In the genomic region with DNA sequence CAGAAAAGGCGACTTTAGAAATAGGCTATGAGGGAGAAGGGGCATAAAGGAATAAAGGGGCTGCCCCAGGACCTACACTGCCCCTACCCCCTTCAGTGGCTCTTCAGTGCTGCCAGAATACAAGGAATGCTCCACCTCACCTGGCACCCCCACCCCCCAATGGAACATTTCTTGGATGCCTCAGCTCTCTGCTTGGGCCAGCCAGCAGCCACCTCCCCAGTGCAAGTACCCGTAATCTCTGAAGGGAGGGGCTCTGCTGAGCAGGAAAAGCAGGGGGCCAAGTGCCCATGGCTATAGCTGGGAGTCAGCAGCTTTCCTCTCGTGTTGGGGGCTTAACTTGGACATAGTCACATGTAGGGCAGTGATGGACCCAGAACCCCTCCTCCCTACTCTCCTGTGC, we compare ENCODE assay signal across 16 cellular contexts. TPM values are rescaled to one million over a fixed set of nuclear protein-coding genes. Genes with fewer than 3 reads are reported as not detected.
DNase-seq lines count a peak whose midpoint lies in the region; ATAC-seq and TF ChIP-seq lines count a peak whose summit lies in the region.
"Had no signal": no experiment of that assay in that cellular context is flagged by ENCODE, and none has a peak within 500 bp of the region (broad histone marks: within the 10 kb centered on the region; RNA-seq: fewer than 3 reads in every experiment).

No MANE protein-coding gene starts in this region.

- POLR2A ChIA-PET in naive thymus-derived CD8-positive, alpha-beta T cell (lab: Charles Lee) = interaction anchor here (1.3 kb wide), 1 partner anchor 32 kb away, joined by 3 read pairs; no protein-coding TSS in a partner anchor
- POLR2A ChIA-PET in naive thymus-derived CD4-positive, alpha-beta T cell (lab: Charles Lee) = no interaction called here
- POLR2A ChIA-PET in CD4-positive, alpha-beta T cell (lab: Charles Lee) = interaction anchor here (1.2 kb wide), 1 partner anchor 40 kb away, joined by 3 read pairs; no protein-coding TSS in a partner anchor

- H3K4me3 ChIP-seq in cardiac muscle cell (no peak overlapping the region), right atrium auricular region (no peak overlapping the region), adipocyte (ENCODE audit: low read length) (no peak overlapping the region), upper lobe of right lung (no peak overlapping the region)
- H3K4me3 ChIP-seq in naive thymus-derived CD4-positive, alpha-beta T cell (ENCODE audit: low read length) = no peak overlapping the region
- H3K4me3 ChIP-seq: SK-N-MC, suprapubic skin had no signal

- no peaks in the 10 kb centered on the region for H3K9me3 Mint-ChIP-seq in naive thymus-derived CD8-positive, alpha-beta T cell
- H3K9me3 Mint-ChIP-seq in naive thymus-derived CD4-positive, alpha-beta T cell = peaks cover 0 to 2% (median 0%) of the 10 kb centered on the region in 11 donors
- H3K9me3 Mint-ChIP-seq in CD4-positive, alpha-beta T cell = no peaks in the 10 kb centered on the region

- H3K9ac ChIP-seq in adipocyte (ENCODE audit: low read length) = peak overlapping the region; percentile 26

- no peak for ATAC-seq in naive thymus-derived CD8-positive, alpha-beta T cell
- ATAC-seq in upper lobe of right lung (peak; percentile 36), HG03108 (IDR thresholded peaks at IDR 0.05; ENCODE audit: unreplicated experiment) (no peak)
- ATAC-seq in naive thymus-derived CD4-positive, alpha-beta T cell = no peak
- no peak for ATAC-seq in CD4-positive, alpha-beta T cell (ENCODE audit: poor library complexity)

- H3K9me3 ChIP-seq in cardiac muscle cell (ENCODE audit: low read depth) = no peaks in the 10 kb centered on the region
- H3K9me3 ChIP-seq in right atrium auricular region = no peaks in the 10 kb centered on the region
- no peaks in the 10 kb centered on the region for H3K9me3 ChIP-seq in adipocyte (ENCODE audit: control insufficient read depth, low read length)
- H3K9me3 ChIP-seq in upper lobe of right lung = no peaks in the 10 kb centered on the region
- H3K9me3 ChIP-seq in naive thymus-derived CD4-positive, alpha-beta T cell (ENCODE audit: control insufficient read depth in 2 of 3, low read length in 3 of 3) = no peaks in the 10 kb centered on the region
- H3K9me3 ChIP-seq in CD4-positive, alpha-beta T cell (ENCODE audit: control insufficient read depth, low read length) = no peaks in the 10 kb centered on the region
- H3K9me3 ChIP-seq: suprapubic skin had no signal

- peaks cover 25% of the 10 kb centered on the region for H3K4me1 ChIP-seq in cardiac muscle cell (ENCODE audit: low read depth)
- peaks cover 0 to 12% of the 10 kb centered on the region in 2 donors for H3K4me1 ChIP-seq in right atrium auricular region
- peaks cover 22% of the 10 kb centered on the region for H3K4me1 ChIP-seq in adipocyte (ENCODE audit: control insufficient read depth, insufficient read depth, low read length)
- H3K4me1 ChIP-seq in upper lobe of right lung = peaks cover 21% of the 10 kb centered on the region
- no peaks in the 10 kb centered on the region for H3K4me1 ChIP-seq in naive thymus-derived CD4-positive, alpha-beta T cell (ENCODE audit: control insufficient read depth in 2 of 2, insufficient read depth in 2 of 2, low read length in 2 of 2)

- H3K36me3 Mint-ChIP-seq in naive thymus-derived CD8-positive, alpha-beta T cell = peaks cover 0 to 55% (median 18%) of the 10 kb centered on the region in 3 donors
- peaks cover 4 to 40% (median 13%) of the 10 kb centered on the region in 5 donors for H3K36me3 Mint-ChIP-seq in naive thymus-derived CD4-positive, alpha-beta T cell
- peaks cover 63% of the 10 kb centered on the region for H3K36me3 Mint-ChIP-seq in CD4-positive, alpha-beta T cell (ENCODE audit: low read depth)

- CTCF ChIA-PET in naive thymus-derived CD4-positive, alpha-beta T cell (lab: Charles Lee) = interaction anchor here (1.8 to 5.9 kb wide), 2 partner anchors 40 to 85 kb away, joined by 4 to 46 read pairs; no protein-coding TSS in a partner anchor
- CTCF ChIA-PET in CD4-positive, alpha-beta T cell (lab: Charles Lee) = no interaction called here

- H3K27ac ChIP-seq in cardiac muscle cell = peak overlapping the region; percentile 80
- no peak overlapping the region for H3K27ac ChIP-seq in right atrium auricular region
- H3K27ac ChIP-seq in upper lobe of right lung = peak overlapping the region; percentile 55
- no peak overlapping the region for H3K27ac ChIP-seq in naive thymus-derived CD4-positive, alpha-beta T cell (ENCODE audit: low read depth, low read length)
- H3K27ac ChIP-seq in CD4-positive, alpha-beta T cell (ENCODE audit: low read depth, low read length) = no peak overlapping the region
- H3K27ac ChIP-seq: SK-N-MC, suprapubic skin had no signal

- intact Hi-C loops in upper lobe of right lung (cut with DNase I) = no loop called here
- intact Hi-C loops in naive thymus-derived CD4-positive, alpha-beta T cell (cut with micrococcal nuclease) = no loop called here
- intact Hi-C loops in CD4-positive, alpha-beta T cell (cut with DNase I, micrococcal nuclease) = loop anchor here in 1 of 2 experiments (10.0 kb wide), 1 partner anchor 482 kb away; the partner anchor contains the start of genes RPL41 and ZC3H10

- H3K27ac Mint-ChIP-seq in naive thymus-derived CD8-positive, alpha-beta T cell = peak overlapping the region in 8 of 10 donors; percentile 10 to 84 (median 44)
- H3K27ac Mint-ChIP-seq in naive thymus-derived CD4-positive, alpha-beta T cell = peak overlapping the region in 4 of 9 donors; percentile 34 to 63 (median 54)
- H3K27ac Mint-ChIP-seq in CD4-positive, alpha-beta T cell = no peak overlapping the region
- H3K27ac Mint-ChIP-seq: activated naive CD8-positive, alpha-beta T cell had no signal

- H3K4me3 Mint-ChIP-seq in naive thymus-derived CD8-positive, alpha-beta T cell = peak overlapping the region in 1 of 10 donors; percentile 49
- H3K4me3 Mint-ChIP-seq in naive thymus-derived CD4-positive, alpha-beta T cell = no peak overlapping the region
- no peak overlapping the region for H3K4me3 Mint-ChIP-seq in CD4-positive, alpha-beta T cell
- H3K4me3 Mint-ChIP-seq: activated naive CD8-positive, alpha-beta T cell had no signal

- H3K27me3 Mint-ChIP-seq in naive thymus-derived CD8-positive, alpha-beta T cell = no peaks in the 10 kb centered on the region
- H3K27me3 Mint-ChIP-seq in naive thymus-derived CD4-positive, alpha-beta T cell = no peaks in the 10 kb centered on the region
- H3K27me3 Mint-ChIP-seq in CD4-positive, alpha-beta T cell = no peaks in the 10 kb centered on the region
- H3K27me3 Mint-ChIP-seq: activated naive CD8-positive, alpha-beta T cell had no signal

- TF ChIP-seq CTCF in cardiac muscle cell (IDR thresholded peaks at IDR 0.05; ENCODE audit: low read depth, low read length) = no peak
- no peak for TF ChIP-seq CTCF in right atrium auricular region (IDR thresholded peaks at IDR 0.05)
- TF ChIP-seq CTCF in upper lobe of right lung (IDR thresholded peaks at IDR 0.05) = no peak
- no peak for TF ChIP-seq CTCF in CD4-positive, alpha-beta T cell (IDR thresholded peaks at IDR 0.05)

- H3K27me3 ChIP-seq in cardiac muscle cell (no peaks in the 10 kb centered on the region), right atrium auricular region (no peaks in the 10 kb centered on the region), adipocyte (replicated peaks; ENCODE audit: control insufficient read depth, insufficient read depth, low read length) (no peaks in the 10 kb centered on the region), upper lobe of right lung (no peaks in the 10 kb centered on the region)
- no peaks in the 10 kb centered on the region for H3K27me3 ChIP-seq in naive thymus-derived CD4-positive, alpha-beta T cell (ENCODE audit: control insufficient read depth in 2 of 2, insufficient read depth in 2 of 2, low read length in 2 of 2)
- H3K27me3 ChIP-seq in CD4-positive, alpha-beta T cell (ENCODE audit: control insufficient read depth, insufficient read depth, low read length) = no peaks in the 10 kb centered on the region
- H3K27me3 ChIP-seq: suprapubic skin had no signal

- DNase-seq in cardiac muscle cell (ENCODE audit: low read depth in 1 of 2, low spot score in 1 of 2) = no peak
- no peak for DNase-seq in right atrium auricular region (ENCODE audit: low spot score)
- no peak for DNase-seq in adipocyte (ENCODE audit: low read depth)
- DNase-seq in naive thymus-derived CD8-positive, alpha-beta T cell = no peak
- DNase-seq in upper lobe of right lung = no peak
- DNase-seq in naive thymus-derived CD4-positive, alpha-beta T cell = no peak
- DNase-seq in CD4-positive, alpha-beta T cell = no peak
- DNase-seq: cerebellar nuclear complex; COR-L47; NCI-H1436 treated with DMSO at 0.1 percent for 48 hours; NCI-H446; stimulated activated CD4-positive, alpha-beta T cell treated with anti-CD3 and anti-CD28 coated beads, Interleukin-15, amount 100 ng/mL, for 24 hours had no signal

- peaks cover 3 to 26% (median 4%) of the 10 kb centered on the region in 4 donors for H3K4me1 Mint-ChIP-seq in naive thymus-derived CD8-positive, alpha-beta T cell
- peaks cover 0 to 9% (median 0%) of the 10 kb centered on the region in 7 donors for H3K4me1 Mint-ChIP-seq in naive thymus-derived CD4-positive, alpha-beta T cell
- peaks cover 8% of the 10 kb centered on the region for H3K4me1 Mint-ChIP-seq in CD4-positive, alpha-beta T cell (ENCODE audit: low read depth)

- H3K36me3 ChIP-seq in cardiac muscle cell (peaks cover 43% of the 10 kb centered on the region), right atrium auricular region (peaks cover 44% of the 10 kb centered on the region), adipocyte (ENCODE audit: control insufficient read depth, insufficient read depth, low read length, severe bottlenecking) (peaks cover 68% of the 10 kb centered on the region), upper lobe of right lung (peaks cover 68% of the 10 kb centered on the region)
- peaks cover 24 to 54% (median 27%) of the 10 kb centered on the region in 3 experiments for H3K36me3 ChIP-seq in naive thymus-derived CD4-positive, alpha-beta T cell (ENCODE audit: control insufficient read depth in 2 of 3, insufficient read depth in 3 of 3, low read length in 3 of 3)

RNA-seq across cellular contexts. Expression of gene BAZ2A, which starts 33.3 kb away (rescaled TPM):
- total RNA-seq in cardiac muscle cell (72.4 and 153 TPM in 2 replicates), right atrium auricular region (10 to 100 TPM; 38.6 to 42.7 TPM), upper lobe of right lung (98.5 TPM)
- 65.0 and 104 TPM in 2 replicates for polyA plus RNA-seq in cardiac muscle cell
- total RNA-seq in naive thymus-derived CD8-positive, alpha-beta T cell = 100 to 1,000 TPM; 198 to 202 TPM
- polyA plus RNA-seq in naive thymus-derived CD8-positive, alpha-beta T cell = 10 to 100 TPM; 14.3 to 29.5 (median 24.1) TPM
- total RNA-seq in naive thymus-derived CD4-positive, alpha-beta T cell = 100 to 1,000 TPM; 127 to 230 (median 191) TPM
- 10 to 100 TPM; 24.8 to 45.1 TPM for polyA plus RNA-seq in naive thymus-derived CD4-positive, alpha-beta T cell
- 100 to 1,000 TPM; 207 to 211 TPM for total RNA-seq in CD4-positive, alpha-beta T cell

RNA-seq across cellular contexts. Expression of gene ATP5F1B, which starts 49.0 kb away (rescaled TPM):
- 1,322 and 1,661 TPM in 2 replicates for total RNA-seq in cardiac muscle cell
- 3,161 and 3,964 TPM in 2 replicates for polyA plus RNA-seq in cardiac muscle cell
- total RNA-seq in right atrium auricular region = 1,000 to 10,000 TPM; 1,028 to 1,860 TPM
- 100 to 1,000 TPM; 269 to 285 TPM for total RNA-seq in naive thymus-derived CD8-positive, alpha-beta T cell
- 100 to 1,000 TPM; 724 to 879 (median 771) TPM for polyA plus RNA-seq in naive thymus-derived CD8-positive, alpha-beta T cell
- total RNA-seq in upper lobe of right lung = 338 TPM
- total RNA-seq in naive thymus-derived CD4-positive, alpha-beta T cell = 100 to 1,000 TPM; 217 to 476 (median 267) TPM
- polyA plus RNA-seq in naive thymus-derived CD4-positive, alpha-beta T cell = 100 to 1,000 TPM; 658 to 688 TPM
- 100 to 1,000 TPM; 305 to 318 TPM for total RNA-seq in CD4-positive, alpha-beta T cell

Comparison
In these comparisons a context has a peak if more than half of its experiments do, and no peak if none do; other contexts are left out.
1. H3K27ac ChIP-seq: peak in cardiac muscle cell (single experiment) and upper lobe of right lung (single experiment); none in right atrium auricular region (0 of 2), naive thymus-derived CD4-positive, alpha-beta T cell (single experiment) and CD4-positive, alpha-beta T cell (single experiment).